ENCODE assay signal across 9 cellular contexts in the genomic region with DNA sequence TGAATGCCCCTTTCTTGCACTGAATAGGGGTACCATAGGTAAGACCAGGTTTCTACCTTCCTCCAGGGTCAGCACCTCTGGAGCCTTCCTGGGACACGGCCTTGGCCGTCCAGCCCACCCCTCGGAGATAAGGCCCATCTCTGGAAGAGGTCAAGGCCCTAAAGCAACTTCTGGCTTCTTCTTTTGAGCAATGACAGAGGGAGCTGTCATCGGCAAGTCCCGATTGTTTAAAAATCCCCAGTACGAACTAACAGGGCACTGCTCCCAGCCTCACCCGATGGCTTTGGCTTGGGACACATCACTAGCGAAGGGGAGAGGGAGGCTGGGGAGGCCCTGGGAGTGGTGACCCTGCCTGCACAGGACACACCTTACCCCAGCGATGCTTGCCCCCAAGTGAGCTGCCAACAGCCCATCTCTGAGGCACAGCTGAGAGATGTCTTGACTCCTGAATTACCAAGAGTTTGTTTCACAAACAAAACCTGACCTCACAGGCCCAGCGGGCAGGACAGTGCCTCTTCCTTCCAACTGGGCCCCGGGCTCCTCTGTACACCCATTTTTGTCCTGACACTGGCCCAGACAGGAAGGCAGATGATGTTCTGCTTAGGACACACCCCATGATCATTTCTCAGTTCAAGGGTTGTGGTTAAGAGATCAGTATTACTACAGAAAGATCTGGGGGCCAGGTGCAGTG. TPM values are rescaled to one million over a fixed set of nuclear protein-coding genes. Genes with fewer than 3 reads are reported as not detected.
A peak's percentile ranks its signal among the peaks of the same experiment; 100 is the strongest.
DNase-seq lines count a peak whose midpoint lies in the region; ATAC-seq and TF ChIP-seq lines count a peak whose summit lies in the region.
"Had no signal": no experiment of that assay in that cellular context is flagged by ENCODE, and none has a peak within 500 bp of the region (broad histone marks: within the 10 kb centered on the region; RNA-seq: fewer than 3 reads in every experiment).

No MANE protein-coding gene starts in this region.

- H3K9me3 ChIP-seq in left lung = no peaks in the 10 kb centered on the region
- no peaks in the 10 kb centered on the region for H3K9me3 ChIP-seq in upper lobe of right lung

- H3K27me3 Mint-ChIP-seq in activated naive CD4-positive, alpha-beta T cell treated with anti-CD3 and anti-CD28 coated beads, Interleukin-2, amount 10 ng/mL, durations not matched to agents 7 days and 5 days = no peaks in the 10 kb centered on the region
- H3K27me3 Mint-ChIP-seq in WTC11 (ENCODE audit: low read depth) = no peaks in the 10 kb centered on the region

- peaks cover 0 to 31% of the 10 kb centered on the region in 2 donors for H3K36me3 ChIP-seq in left lung
- peaks cover 26% of the 10 kb centered on the region for H3K36me3 ChIP-seq in upper lobe of right lung

- H3K4me3 ChIP-seq in left lung (no peak overlapping the region), upper lobe of right lung (no peak overlapping the region)

- ATAC-seq in WTC11 = no peak
- ATAC-seq in left lung = no peak
- no peak for ATAC-seq in upper lobe of right lung
- ATAC-seq in GM18907 (IDR thresholded peaks at IDR 0.05; ENCODE audit: unreplicated experiment) = no peak
- ATAC-seq in HG02763 (IDR thresholded peaks at IDR 0.05; ENCODE audit: unreplicated experiment) = no peak

- POLR2A ChIA-PET in WTC11 (lab: Charles Lee) = interaction anchor here (1.4 kb wide), 1 partner anchor 33 kb away, joined by 4 read pairs; no protein-coding TSS in a partner anchor

- peak; percentile 58 for DNase-seq in activated naive CD4-positive, alpha-beta T cell treated with anti-CD3 and anti-CD28 coated beads, Interleukin-2, amount 10 ng/mL, durations not matched to agents 7 days and 5 days
- no peak for DNase-seq in activated naive CD4-positive, alpha-beta T cell (lab: John Stamatoyannopoulos, UW)
- DNase-seq in WTC11 (ENCODE audit: low spot score) (no peak), left lung (no peak), upper lobe of right lung (no peak), LoVo (ENCODE audit: low spot score) (no peak)

- peaks cover 43% of the 10 kb centered on the region for H3K36me3 Mint-ChIP-seq in activated naive CD4-positive, alpha-beta T cell treated with anti-CD3 and anti-CD28 coated beads, Interleukin-2, amount 10 ng/mL, durations not matched to agents 7 days and 5 days
- peaks cover 29% of the 10 kb centered on the region for H3K36me3 Mint-ChIP-seq in WTC11

- H3K4me1 ChIP-seq in left lung (peaks cover 47 to 84% of the 10 kb centered on the region in 2 donors), upper lobe of right lung (peaks cover 79% of the 10 kb centered on the region)

- no peaks in the 10 kb centered on the region for H3K9me3 Mint-ChIP-seq in activated naive CD4-positive, alpha-beta T cell treated with anti-CD3 and anti-CD28 coated beads, Interleukin-2, amount 10 ng/mL, durations not matched to agents 7 days and 5 days
- H3K9me3 Mint-ChIP-seq in WTC11 = no peaks in the 10 kb centered on the region

- CTCF ChIA-PET in activated naive CD4-positive, alpha-beta T cell treated with anti-CD3 and anti-CD28 coated beads, Interleukin-2, amount 10 ng/mL, durations not matched to agents 7 days and 5 days (lab: Charles Lee) = interaction anchor here (1.3 to 4.2 kb wide), 2 partner anchors 11 to 89 kb away, joined by 3 to 28 read pairs; no protein-coding TSS in a partner anchor
- CTCF ChIA-PET in WTC11 (lab: Charles Lee) = interaction anchor here (5.1 to 6.4 kb wide), 2 partner anchors 35 to 88 kb away, joined by 30 to 82 read pairs; no protein-coding TSS in a partner anchor

- TF ChIP-seq CTCF in WTC11 (IDR thresholded peaks at IDR 0.05) (no peak), left lung (IDR thresholded peaks at IDR 0.05) (no peak), upper lobe of right lung (IDR thresholded peaks at IDR 0.05) (no peak)

- H3K4me3 Mint-ChIP-seq in activated naive CD4-positive, alpha-beta T cell treated with anti-CD3 and anti-CD28 coated beads, Interleukin-2, amount 10 ng/mL, durations not matched to agents 7 days and 5 days = no peak overlapping the region
- no peak overlapping the region for H3K4me3 Mint-ChIP-seq in WTC11

- peak overlapping the region; percentile 87 for H3K27ac Mint-ChIP-seq in activated naive CD4-positive, alpha-beta T cell treated with anti-CD3 and anti-CD28 coated beads, Interleukin-2, amount 10 ng/mL, durations not matched to agents 7 days and 5 days
- peak overlapping the region; percentile 84 for H3K27ac Mint-ChIP-seq in WTC11

- H3K4me1 Mint-ChIP-seq in activated naive CD4-positive, alpha-beta T cell treated with anti-CD3 and anti-CD28 coated beads, Interleukin-2, amount 10 ng/mL, durations not matched to agents 7 days and 5 days = peaks cover 73% of the 10 kb centered on the region
- H3K4me1 Mint-ChIP-seq in WTC11 = peaks cover 52% of the 10 kb centered on the region

- intact Hi-C loops in left lung (cut with DNase I) = no loop called here
- intact Hi-C loops in upper lobe of right lung (cut with DNase I) = loop anchor here (10.0 kb wide), 1 partner anchor 58 kb away; no protein-coding TSS in a partner anchor

- no peaks in the 10 kb centered on the region for H3K27me3 ChIP-seq in left lung
- H3K27me3 ChIP-seq in upper lobe of right lung = no peaks in the 10 kb centered on the region

- peak overlapping the region; percentile 88 to 92 for H3K27ac ChIP-seq in left lung
- H3K27ac ChIP-seq in upper lobe of right lung = peak overlapping the region; percentile 87

TF ChIP-seq in WTC11, 78 proteins besides CTCF, POLR2A, EP300 and RAD21 (continues in another document):
- no peak for TF ChIP-seq ZNF121 (CRISPR knock-in tag; IDR thresholded peaks at IDR 0.05)
- TF ChIP-seq ETV6 (CRISPR knock-in tag; IDR thresholded peaks at IDR 0.05) = no peak
- TF ChIP-seq, protein P1, sequence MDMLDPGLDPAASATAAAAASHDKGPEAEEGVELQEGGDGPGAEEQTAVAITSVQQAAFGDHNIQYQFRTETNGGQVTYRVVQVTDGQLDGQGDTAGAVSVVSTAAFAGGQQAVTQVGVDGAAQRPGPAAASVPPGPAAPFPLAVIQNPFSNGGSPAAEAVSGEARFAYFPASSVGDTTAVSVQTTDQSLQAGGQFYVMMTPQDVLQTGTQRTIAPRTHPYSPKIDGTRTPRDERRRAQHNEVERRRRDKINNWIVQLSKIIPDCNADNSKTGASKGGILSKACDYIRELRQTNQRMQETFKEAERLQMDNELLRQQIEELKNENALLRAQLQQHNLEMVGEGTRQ (CRISPR knock-in tag; IDR thresholded peaks at IDR 0.05) = no peak
- TF ChIP-seq, protein P2, sequence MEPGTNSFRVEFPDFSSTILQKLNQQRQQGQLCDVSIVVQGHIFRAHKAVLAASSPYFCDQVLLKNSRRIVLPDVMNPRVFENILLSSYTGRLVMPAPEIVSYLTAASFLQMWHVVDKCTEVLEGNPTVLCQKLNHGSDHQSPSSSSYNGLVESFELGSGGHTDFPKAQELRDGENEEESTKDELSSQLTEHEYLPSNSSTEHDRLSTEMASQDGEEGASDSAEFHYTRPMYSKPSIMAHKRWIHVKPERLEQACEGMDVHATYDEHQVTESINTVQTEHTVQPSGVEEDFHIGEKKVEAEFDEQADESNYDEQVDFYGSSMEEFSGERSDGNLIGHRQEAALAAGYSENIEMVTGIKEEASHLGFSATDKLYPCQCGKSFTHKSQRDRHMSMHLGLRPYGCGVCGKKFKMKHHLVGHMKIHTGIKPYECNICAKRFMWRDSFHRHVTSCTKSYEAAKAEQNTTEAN (CRISPR knock-in tag; IDR thresholded peaks at IDR 0.05) = no peak
- no peak for TF ChIP-seq TCF7 (CRISPR knock-in tag; IDR thresholded peaks at IDR 0.05; ENCODE audit: low read depth)
- TF ChIP-seq ATF6 (CRISPR knock-in tag; IDR thresholded peaks at IDR 0.05) = no peak
- TF ChIP-seq TP53 (CRISPR knock-in tag; IDR thresholded peaks at IDR 0.05) = no peak
- TF ChIP-seq ERG (CRISPR knock-in tag; IDR thresholded peaks at IDR 0.05) = no peak
- TF ChIP-seq SOX15 (CRISPR knock-in tag; IDR thresholded peaks at IDR 0.05) = no peak
- no peak for TF ChIP-seq RORB (CRISPR knock-in tag; IDR thresholded peaks at IDR 0.05)
- TF ChIP-seq USF1 (CRISPR knock-in tag; IDR thresholded peaks at IDR 0.05) = no peak

RNA-seq across cellular contexts. Expression of gene SYNGR2, which starts 4.8 kb away (rescaled TPM):
- total RNA-seq in WTC11 (2021) (47.7 to 50.3 TPM (median 50.2 TPM) in 3 replicates), left lung (100 to 1,000 TPM; 192 to 227 TPM), upper lobe of right lung (206 TPM)

RNA-seq across cellular contexts. Expression of gene TK1, which starts 13.7 kb away (rescaled TPM):
- total RNA-seq in WTC11 (2021) (72.5 to 84.1 TPM (median 82.6 TPM) in 3 replicates), left lung (10 to 100 TPM; 24.0 to 33.0 TPM), upper lobe of right lung (3.3 TPM)

RNA-seq across cellular contexts. Expression of gene AFMID, which starts 14.0 kb away (rescaled TPM):
- total RNA-seq in WTC11 (2021) = 45.1 to 58.7 TPM (median 48.8 TPM) in 3 replicates
- 10 to 100 TPM; 31.3 to 38.6 TPM for total RNA-seq in left lung
- total RNA-seq in upper lobe of right lung = 32.5 TPM

RNA-seq across cellular contexts. Expression of gene C17orf99, which starts 27.0 kb away (rescaled TPM):
- total RNA-seq in WTC11 (2021) = not detected in 3 replicates
- total RNA-seq in left lung = not detected
- not detected for total RNA-seq in upper lobe of right lung
- total RNA-seq: HT1080 had no signal

RNA-seq across cellular contexts. Expression of gene BIRC5, which starts 40.9 kb away (rescaled TPM):
- 115 to 117 TPM (median 117 TPM) in 3 replicates for total RNA-seq in WTC11 (2021)
- total RNA-seq in left lung = 10 to 100 TPM in 1 of 2 donors, 1 to 10 TPM in 1; 4.8 to 12.1 TPM
- 1.1 TPM for total RNA-seq in upper lobe of right lung
